In genomic region chr1:156746381-156746715, GRCh38 we compare ENCODE assay signal across 8 cellular contexts. TPM values are rescaled to one million over a fixed set of nuclear protein-coding genes. Genes with fewer than 3 reads are reported as not detected.
DNase-seq lines count a peak whose midpoint lies in the region; ATAC-seq, FAIRE-seq and TF ChIP-seq lines count a peak whose summit lies in the region.

No MANE protein-coding gene starts in this region.

- H3K27me3 ChIP-seq in CD4-positive, alpha-beta T cell (ENCODE audit: control insufficient read depth, insufficient read depth, low read length), result no peaks in the 10 kb centered on the region
- no peaks in the 10 kb centered on the region for H3K27me3 ChIP-seq in SJCRH30
- no peaks in the 10 kb centered on the region for H3K27me3 ChIP-seq in endothelial cell of umbilical vein (ENCODE audit: control insufficient read depth in 2 of 2, insufficient read depth in 2 of 2, low read length in 2 of 2)

- H3K4me3 Mint-ChIP-seq in CD4-positive, alpha-beta T cell, result peak overlapping the region; percentile 74
- H3K4me3 Mint-ChIP-seq in osteocyte (ENCODE audit: unreplicated experiment), result peak overlapping the region; percentile 88

- H3K4me3 ChIP-seq in SJCRH30 (peak overlapping the region; percentile 61; the same call in 1 of the 2 replicates), endothelial cell of umbilical vein (replicated peaks in 1 of 3; ENCODE audit: insufficient read depth in 1 of 3, low read depth in 1 of 3, low read length in 3 of 3) (no peak overlapping the region)

- no peaks in the 10 kb centered on the region for H3K9me3 ChIP-seq in CD4-positive, alpha-beta T cell (ENCODE audit: control insufficient read depth, low read length)
- H3K9me3 ChIP-seq in SJCRH30 (replicated peaks) (no peaks in the 10 kb centered on the region), endothelial cell of umbilical vein (replicated peaks; ENCODE audit: control insufficient read depth, insufficient read depth, low read length) (no peaks in the 10 kb centered on the region)

- peaks cover 70% of the 10 kb centered on the region for H3K79me2 ChIP-seq in endothelial cell of umbilical vein (ENCODE audit: control insufficient read depth, insufficient read depth, low read length)

- BruUV-seq in endothelial cell of umbilical vein (replicated peaks; lab: Mats Ljungman, UMichigan), result no TSS peak

- H2AFZ ChIP-seq in endothelial cell of umbilical vein (ENCODE audit: low read depth, low read length), result no peak overlapping the region

- H3K9me3 Mint-ChIP-seq in CD4-positive, alpha-beta T cell, result peaks cover under 1% of the 10 kb centered on the region
- H3K9me3 Mint-ChIP-seq in osteocyte (ENCODE audit: unreplicated experiment), result no peaks in the 10 kb centered on the region

- H3K27ac Mint-ChIP-seq in CD4-positive, alpha-beta T cell, result peak overlapping the region; percentile 85
- peak overlapping the region; percentile 100 for H3K27ac Mint-ChIP-seq in osteocyte (ENCODE audit: unreplicated experiment)

- no peak for FAIRE-seq in endothelial cell of umbilical vein (lab: Jason Lieb, UNC)

- no peaks in the 10 kb centered on the region for H3K27me3 Mint-ChIP-seq in CD4-positive, alpha-beta T cell
- no peaks in the 10 kb centered on the region for H3K27me3 Mint-ChIP-seq in osteocyte (ENCODE audit: unreplicated experiment)

- no peaks in the 10 kb centered on the region for H3K9me1 ChIP-seq in endothelial cell of umbilical vein (replicated peaks; ENCODE audit: control insufficient read depth, extremely low read depth, insufficient read depth, low read length)

- CTCF ChIA-PET in CD4-positive, alpha-beta T cell (lab: Charles Lee), result no interaction called here
- CTCF ChIA-PET in endothelial cell of umbilical vein (lab: Charles Lee), result no interaction called here

- H3K27ac ChIP-seq in CD4-positive, alpha-beta T cell (ENCODE audit: low read depth, low read length), result peak overlapping the region; percentile 73
- peak overlapping the region; percentile 100 for H3K27ac ChIP-seq in SJCRH30
- H3K27ac ChIP-seq in endothelial cell of umbilical vein (ENCODE audit: insufficient read depth, low read depth, low read length), result peak overlapping the region; percentile 99

- ATAC-seq in CD4-positive, alpha-beta T cell (ENCODE audit: poor library complexity), result no peak
- no peak for ATAC-seq in GM19324 (IDR thresholded peaks at IDR 0.05; ENCODE audit: low FRiP score, unreplicated experiment)
- ATAC-seq in HG03457 (IDR thresholded peaks at IDR 0.05; ENCODE audit: unreplicated experiment), result no peak

- intact Hi-C loops in CD4-positive, alpha-beta T cell (cut with DNase I, micrococcal nuclease), result loop anchor here in 1 of 2 experiments (10.0 kb wide), 1 partner anchor 532 kb away; the partner anchor contains the start of gene PMF1
- intact Hi-C loops in endothelial cell of umbilical vein (cut with micrococcal nuclease), result loop anchor here (1.0 to 5.0 kb wide), 2 partner anchors 18 to 244 kb away; partner anchors contain the start of genes ISG20L2, MEF2D and METTL25B

- H3K4me2 ChIP-seq in endothelial cell of umbilical vein (ENCODE audit: insufficient read depth, low read length), result peak overlapping the region; percentile 49

- dilution Hi-C loops in endothelial cell of umbilical vein (cut with MboI; ENCODE audit: extremely low pct_ligation_motif_present, low sequenced_read_pairs), result no loop called here

- H3K4me1 Mint-ChIP-seq in CD4-positive, alpha-beta T cell (ENCODE audit: low read depth), result peaks cover 66% of the 10 kb centered on the region
- peaks cover 60% of the 10 kb centered on the region for H3K4me1 Mint-ChIP-seq in osteocyte (ENCODE audit: unreplicated experiment)

- DNase-seq in CD4-positive, alpha-beta T cell, result no peak
- no peak for DNase-seq in SJCRH30
- peak; percentile 17 for DNase-seq in endothelial cell of umbilical vein (ENCODE audit: low read depth, low spot score)
- DNase-seq in osteocyte (ENCODE audit: extremely low spot score, unreplicated experiment), result no peak
- no peak for DNase-seq in HPDE6-E6E7 (ENCODE audit: extremely low spot score)
- DNase-seq in AG08396 (ENCODE audit: low spot score), result no peak

- TF ChIP-seq POLR2A in endothelial cell of umbilical vein (IDR thresholded peaks at IDR 0.05; ENCODE audit: low read depth, low read length), result no peak

- H3K36me3 ChIP-seq in SJCRH30 (peaks cover 8% of the 10 kb centered on the region; the same call in 1 of the 2 replicates), endothelial cell of umbilical vein (ENCODE audit: control insufficient read depth in 2 of 2, extremely low read depth in 1 of 2, insufficient read depth in 2 of 2, low read length in 2 of 2) (peaks cover 11 to 14% of the 10 kb centered on the region in 2 experiments)

- peaks cover 53% of the 10 kb centered on the region for H3K36me3 Mint-ChIP-seq in CD4-positive, alpha-beta T cell (ENCODE audit: low read depth)
- H3K36me3 Mint-ChIP-seq in osteocyte (ENCODE audit: unreplicated experiment), result peaks cover 16% of the 10 kb centered on the region

- no peak for TF ChIP-seq CTCF in CD4-positive, alpha-beta T cell (IDR thresholded peaks at IDR 0.05)
- no peak for TF ChIP-seq CTCF in endothelial cell of umbilical vein (IDR thresholded peaks at IDR 0.05; ENCODE audit: extremely low read depth in 1 of 2, insufficient read depth in 1 of 2, low read depth in 1 of 2, low read length in 2 of 2)
- no peak for TF ChIP-seq CTCF in osteocyte (IDR thresholded peaks at IDR 0.05)

- POLR2A ChIA-PET in CD4-positive, alpha-beta T cell (lab: Charles Lee), result interaction anchor here (1.1 to 1.9 kb wide), 2 partner anchors 17 to 21 kb away, joined by 5 read pairs; partner anchors contain the start of gene PRCC
- POLR2A ChIA-PET in endothelial cell of umbilical vein (lab: Charles Lee), result no interaction called here

- H4K20me1 ChIP-seq in endothelial cell of umbilical vein (replicated peaks; ENCODE audit: control insufficient read depth, extremely low read depth, insufficient read depth, low read length), result no peaks in the 10 kb centered on the region

- H3K4me1 ChIP-seq in SJCRH30, result peaks cover 37% of the 10 kb centered on the region
- H3K4me1 ChIP-seq in endothelial cell of umbilical vein (ENCODE audit: control insufficient read depth, extremely low read depth, insufficient read depth, low read length), result peaks cover 45% of the 10 kb centered on the region

- H3K9ac ChIP-seq in endothelial cell of umbilical vein (replicated peaks; ENCODE audit: extremely low read depth, insufficient read depth, low read length), result peak overlapping the region; percentile 98

RNA-seq across cellular contexts. Expression of gene HDGF, which starts 5.1 kb away (rescaled TPM):
- 10 to 100 TPM; 60.8 TPM for total RNA-seq in CD4-positive, alpha-beta T cell
- 276 and 278 TPM in 2 replicates for total RNA-seq in SJCRH30 (2014; rRNA removed; shearing (Covaris generic))
- total RNA-seq in endothelial cell of umbilical vein (279 and 298 TPM in 2 replicates), osteocyte (213 and 219 TPM in 2 replicates)
- 94.7 and 95.1 TPM in 2 replicates for polyA plus RNA-seq in endothelial cell of umbilical vein
- polyA plus RNA-seq in endothelial cell of umbilical vein (2011; cell fraction: cytosol; rRNA removed), result 139 and 148 TPM in 2 replicates
- 93.2 and 108 TPM in 2 replicates for polyA plus RNA-seq in endothelial cell of umbilical vein (2011; cell fraction: nucleus; rRNA removed)
- polyA plus RNA-seq in endothelial cell of umbilical vein (2012), result 140 and 207 TPM in 2 replicates
- 104 and 113 TPM in 2 replicates for polyA minus RNA-seq in endothelial cell of umbilical vein
- 188 TPM for polyA minus RNA-seq in endothelial cell of umbilical vein (2011; cell fraction: cytosol; rRNA and poly(A)+ RNA removed)
- 25.0 and 26.9 TPM in 2 replicates for polyA minus RNA-seq in endothelial cell of umbilical vein (2011; cell fraction: nucleus; rRNA and poly(A)+ RNA removed)

RNA-seq across cellular contexts. Expression of gene MRPL24, which starts 5.5 kb away (rescaled TPM):
- total RNA-seq in CD4-positive, alpha-beta T cell, result 10 to 100 TPM; 11.7 to 11.9 TPM
- 53.4 and 61.3 TPM in 2 replicates for total RNA-seq in SJCRH30 (2014; rRNA removed; shearing (Covaris generic))
- total RNA-seq in endothelial cell of umbilical vein, result 63.3 and 77.7 TPM in 2 replicates
- polyA plus RNA-seq in endothelial cell of umbilical vein, result 46.5 and 47.9 TPM in 2 replicates
- polyA plus RNA-seq in endothelial cell of umbilical vein (2011; cell fraction: cytosol; rRNA removed), result 67.0 and 79.6 TPM in 2 replicates
- polyA plus RNA-seq in endothelial cell of umbilical vein (2011; cell fraction: nucleus; rRNA removed), result 44.5 and 52.6 TPM in 2 replicates
- polyA plus RNA-seq in endothelial cell of umbilical vein (2012), result 74.8 and 88.5 TPM in 2 replicates
- 30.4 and 46.8 TPM in 2 replicates for polyA minus RNA-seq in endothelial cell of umbilical vein
- polyA minus RNA-seq in endothelial cell of umbilical vein (2011; cell fraction: cytosol; rRNA and poly(A)+ RNA removed), result 31.3 TPM
- 9.9 and 10.5 TPM in 2 replicates for polyA minus RNA-seq in endothelial cell of umbilical vein (2011; cell fraction: nucleus; rRNA and poly(A)+ RNA removed)
- total RNA-seq in osteocyte, result 52.6 and 55.8 TPM in 2 replicates

RNA-seq across cellular contexts. Expression of gene ISG20L2, which starts 17.8 kb away (rescaled TPM):
- total RNA-seq in CD4-positive, alpha-beta T cell, result 10 to 100 TPM; 44.2 to 50.9 TPM
- 29.1 and 33.7 TPM in 2 replicates for total RNA-seq in SJCRH30 (2014; rRNA removed; shearing (Covaris generic))
- 32.1 and 35.3 TPM in 2 replicates for total RNA-seq in endothelial cell of umbilical vein
- polyA plus RNA-seq in endothelial cell of umbilical vein, result 32.0 and 33.2 TPM in 2 replicates
- 34.1 and 37.0 TPM in 2 replicates for polyA plus RNA-seq in endothelial cell of umbilical vein (2011; cell fraction: cytosol; rRNA removed)
- 20.2 and 24.9 TPM in 2 replicates for polyA plus RNA-seq in endothelial cell of umbilical vein (2011; cell fraction: nucleus; rRNA removed)
- 27.8 and 37.7 TPM in 2 replicates for polyA plus RNA-seq in endothelial cell of umbilical vein (2012)
- polyA minus RNA-seq in endothelial cell of umbilical vein, result 48.1 and 59.4 TPM in 2 replicates
- 22.1 TPM for polyA minus RNA-seq in endothelial cell of umbilical vein (2011; cell fraction: cytosol; rRNA and poly(A)+ RNA removed)
- 23.7 and 28.4 TPM in 2 replicates for polyA minus RNA-seq in endothelial cell of umbilical vein (2011; cell fraction: nucleus; rRNA and poly(A)+ RNA removed)
- total RNA-seq in osteocyte, result 33.0 and 37.7 TPM in 2 replicates

RNA-seq across cellular contexts. Expression of gene METTL25B, which starts 18.1 kb away (rescaled TPM):
- total RNA-seq in CD4-positive, alpha-beta T cell, result 10 to 100 TPM; 10.6 to 12.0 TPM
- 8.6 and 9.9 TPM in 2 replicates for total RNA-seq in SJCRH30 (2014; rRNA removed; shearing (Covaris generic))
- 12.8 and 15.5 TPM in 2 replicates for total RNA-seq in endothelial cell of umbilical vein
- polyA plus RNA-seq in endothelial cell of umbilical vein, result 15.0 and 17.3 TPM in 2 replicates
- 10.3 and 11.4 TPM in 2 replicates for polyA plus RNA-seq in endothelial cell of umbilical vein (2011; cell fraction: cytosol; rRNA removed)
- 29.0 and 38.2 TPM in 2 replicates for polyA plus RNA-seq in endothelial cell of umbilical vein (2011; cell fraction: nucleus; rRNA removed)
- 7.6 and 9.9 TPM in 2 replicates for polyA plus RNA-seq in endothelial cell of umbilical vein (2012)
- polyA minus RNA-seq in endothelial cell of umbilical vein, result 10.6 and 13.0 TPM in 2 replicates
- polyA minus RNA-seq in endothelial cell of umbilical vein (2011; cell fraction: cytosol; rRNA and poly(A)+ RNA removed), result 26.8 TPM
- 9.0 and 9.9 TPM in 2 replicates for polyA minus RNA-seq in endothelial cell of umbilical vein (2011; cell fraction: nucleus; rRNA and poly(A)+ RNA removed)
- 21.3 and 24.1 TPM in 2 replicates for total RNA-seq in osteocyte

RNA-seq across cellular contexts. Expression of gene PRCC, which starts 21.0 kb away (rescaled TPM):
- 10 to 100 TPM; 49.5 to 50.0 TPM for total RNA-seq in CD4-positive, alpha-beta T cell
- 56.4 and 61.2 TPM in 2 replicates for total RNA-seq in SJCRH30 (2014; rRNA removed; shearing (Covaris generic))
- total RNA-seq in endothelial cell of umbilical vein (65.1 and 71.5 TPM in 2 replicates), osteocyte (71.1 and 85.4 TPM in 2 replicates)
- 76.9 and 77.4 TPM in 2 replicates for polyA plus RNA-seq in endothelial cell of umbilical vein
- polyA plus RNA-seq in endothelial cell of umbilical vein (2011; cell fraction: cytosol; rRNA removed), result 85.2 and 95.3 TPM in 2 replicates
- polyA plus RNA-seq in endothelial cell of umbilical vein (2011; cell fraction: nucleus; rRNA removed), result 64.9 and 66.7 TPM in 2 replicates
- 42.1 and 57.4 TPM in 2 replicates for polyA plus RNA-seq in endothelial cell of umbilical vein (2012)
- polyA minus RNA-seq in endothelial cell of umbilical vein, result 74.1 and 74.8 TPM in 2 replicates
- polyA minus RNA-seq in endothelial cell of umbilical vein (2011; cell fraction: cytosol; rRNA and poly(A)+ RNA removed), result 87.5 TPM
- 30.6 and 54.1 TPM in 2 replicates for polyA minus RNA-seq in endothelial cell of umbilical vein (2011; cell fraction: nucleus; rRNA and poly(A)+ RNA removed)
